ENCODE assay signal across 19 cellular contexts in the genomic region with DNA sequence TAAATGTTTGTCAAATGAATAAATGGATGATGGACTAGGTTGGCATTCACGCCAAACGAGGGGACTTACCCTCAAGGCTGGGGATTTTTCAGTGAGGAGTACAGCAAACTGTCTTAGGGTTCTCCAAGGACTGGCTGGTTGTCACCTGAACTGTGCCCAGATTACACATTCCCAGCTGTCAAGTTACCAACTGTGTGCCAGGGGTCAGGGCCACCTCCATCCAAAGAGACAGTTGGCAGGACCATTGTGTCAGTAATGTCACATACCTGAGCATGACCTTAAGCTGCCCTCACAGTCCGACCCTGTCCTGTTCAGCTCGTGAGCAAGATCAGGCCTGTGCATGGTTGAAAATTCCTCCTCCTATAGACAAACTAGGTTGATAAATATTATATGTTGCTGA.
DNase-seq lines count a peak whose midpoint lies in the region; ATAC-seq, FAIRE-seq and TF ChIP-seq lines count a peak whose summit lies in the region.
"Had no signal": no experiment of that assay in that cellular context is flagged by ENCODE, and none has a peak within 500 bp of the region (broad histone marks: within the 10 kb centered on the region; RNA-seq: fewer than 3 reads in every experiment).

No MANE protein-coding gene starts in this region.

- TF ChIP-seq EP300 in HepG2 (IDR thresholded peaks at IDR 0.05; ENCODE audit: low read depth in 2 of 2, low read length in 2 of 2), result no peak
- no peak for TF ChIP-seq EP300 in HepG2 (CRISPR knock-in tag; IDR thresholded peaks at IDR 0.05; ENCODE audit: borderline replicate concordance)

- TF ChIP-seq CTCF in liver (IDR thresholded peaks at IDR 0.05; ENCODE audit: low read depth, low read length, missing input control) (no peak), HepG2 (CRISPR knock-in tag; IDR thresholded peaks at IDR 0.05) (no peak), OCI-LY1 (IDR thresholded peaks at IDR 0.05; ENCODE audit: low read length) (no peak), PC-3 (conservative IDR thresholded peaks at IDR 0.05; ENCODE audit: low read depth, low read length) (no peak)

- FAIRE-seq in HepG2 (lab: Jason Lieb, UNC), result no peak
- FAIRE-seq: A204.1, D721Med, G401.6 had no signal

- TF ChIP-seq RAD21 in liver (IDR thresholded peaks at IDR 0.05) (peak in 1 of 2 donors; percentile 26), HepG2 (CRISPR knock-in tag; IDR thresholded peaks at IDR 0.05) (no peak)

- H3K27me3 ChIP-seq in liver (ENCODE audit: control insufficient read depth in 4 of 4, insufficient read depth in 4 of 4, low read length in 3 of 4), result peaks cover 0 to 2% (median 0%) of the 10 kb centered on the region in 4 donors
- H3K27me3 ChIP-seq in HepG2 (ENCODE audit: control insufficient read depth in 1 of 2, insufficient read depth in 2 of 2, low read length in 2 of 2), result no peaks in the 10 kb centered on the region
- no peaks in the 10 kb centered on the region for H3K27me3 ChIP-seq in OCI-LY1 (ENCODE audit: insufficient read depth, low read length)
- no peaks in the 10 kb centered on the region for H3K27me3 ChIP-seq in PC-3 (ENCODE audit: low read length)

- H4K20me1 ChIP-seq in HepG2 (ENCODE audit: insufficient read depth, low read length) (no peaks in the 10 kb centered on the region), OCI-LY1 (ENCODE audit: insufficient read depth, low read length) (no peaks in the 10 kb centered on the region), PC-3 (ENCODE audit: low read length) (no peaks in the 10 kb centered on the region)

- ATAC-seq in HepG2 (no peak), PC-3 (no peak)
- ATAC-seq: HCT116 had no signal

- POLR2A ChIA-PET in HepG2 (lab: Yijun Ruan, JAX), result no interaction called here
- POLR2A ChIA-PET in PC-3 (lab: Charles Lee; ENCODE audit: unreplicated experiment), result no interaction called here

- H3K79me2 ChIP-seq in HepG2 (ENCODE audit: insufficient read depth, low read length), result no peaks in the 10 kb centered on the region
- H3K79me2 ChIP-seq in OCI-LY1 (ENCODE audit: insufficient read depth, low read length), result no peaks in the 10 kb centered on the region
- H3K79me2 ChIP-seq in PC-3 (ENCODE audit: low read length), result no peaks in the 10 kb centered on the region

- H2AFZ ChIP-seq in HepG2 (ENCODE audit: low read length) (no peak overlapping the region), OCI-LY1 (ENCODE audit: low read length) (no peak overlapping the region), PC-3 (ENCODE audit: low read length) (no peak overlapping the region)

- BruUV-seq in HepG2 (replicated peaks; lab: Mats Ljungman, UMichigan), result no TSS peak
- BruUV-seq in PC-3 (replicated peaks; lab: Mats Ljungman, UMichigan), result no TSS peak

- H3K9ac ChIP-seq in liver (ENCODE audit: low read depth in 1 of 2, low read length in 2 of 2) (no peak overlapping the region), HepG2 (ENCODE audit: insufficient read depth, low read depth, low read length) (no peak overlapping the region), OCI-LY1 (ENCODE audit: low read length) (no peak overlapping the region), PC-3 (ENCODE audit: low read length) (no peak overlapping the region)

- H3F3A ChIP-seq in OCI-LY1 (ENCODE audit: insufficient read depth, low read length) (no peaks in the 10 kb centered on the region), PC-3 (ENCODE audit: low read length, unreplicated experiment) (no peaks in the 10 kb centered on the region)

- H3K4me1 ChIP-seq in liver (ENCODE audit: control insufficient read depth in 4 of 4, insufficient read depth in 4 of 4, low read length in 3 of 4), result peaks cover 7 to 32% (median 27%) of the 10 kb centered on the region in 4 donors
- peaks cover 14% of the 10 kb centered on the region for H3K4me1 ChIP-seq in HepG2 (ENCODE audit: insufficient read depth, low read length)
- peaks cover 57% of the 10 kb centered on the region for H3K4me1 ChIP-seq in OCI-LY1 (ENCODE audit: insufficient read depth, low read length, severe bottlenecking)
- no peaks in the 10 kb centered on the region for H3K4me1 ChIP-seq in PC-3 (ENCODE audit: insufficient read depth, low read length)
- H3K4me1 ChIP-seq: Caco-2 had no signal

- H3K36me3 ChIP-seq in liver (ENCODE audit: control insufficient read depth in 4 of 4, insufficient read depth in 3 of 4, low read depth in 1 of 4, low read length in 3 of 4), result no peaks in the 10 kb centered on the region
- no peaks in the 10 kb centered on the region for H3K36me3 ChIP-seq in HepG2 (replicated peaks in 1 of 2; ENCODE audit: control insufficient read depth in 1 of 2, insufficient read depth in 2 of 2, low read length in 2 of 2)
- H3K36me3 ChIP-seq in OCI-LY1 (ENCODE audit: insufficient read depth, low read length), result no peaks in the 10 kb centered on the region
- no peaks in the 10 kb centered on the region for H3K36me3 ChIP-seq in PC-3 (ENCODE audit: low read depth, low read length)

- no peak overlapping the region for H3K27ac ChIP-seq in liver (ENCODE audit: low read depth in 1 of 2, low read length in 2 of 2)
- H3K27ac ChIP-seq in HepG2 (ENCODE audit: extremely low read length, insufficient read depth, low read length), result no peak overlapping the region
- H3K27ac ChIP-seq in OCI-LY1 (ENCODE audit: low read depth, low read length, poor library complexity, severe bottlenecking), result peak overlapping the region; percentile 79
- no peak overlapping the region for H3K27ac ChIP-seq in PC-3 (ENCODE audit: low read length)
- H3K27ac ChIP-seq: C4-2B had no signal

- H3K9me3 ChIP-seq in liver (ENCODE audit: control insufficient read depth in 4 of 4, low read length in 3 of 4), result peaks cover 0 to 6% (median under 1%) of the 10 kb centered on the region in 4 donors
- no peaks in the 10 kb centered on the region for H3K9me3 ChIP-seq in HepG2 (ENCODE audit: low read length)
- no peaks in the 10 kb centered on the region for H3K9me3 ChIP-seq in OCI-LY1 (ENCODE audit: low read length)
- no peaks in the 10 kb centered on the region for H3K9me3 ChIP-seq in PC-3 (ENCODE audit: low read length)
- H3K9me3 ChIP-seq: Caco-2 had no signal

- in situ Hi-C loops in HepG2 (cut with HindIII; ENCODE audit: extremely low pct_ligation_motif_present, low pct_unique_long_range_greater_than_20kb), result no loop called here

- H3K4me2 ChIP-seq in HepG2 (ENCODE audit: low read depth, low read length) (no peak overlapping the region), OCI-LY1 (ENCODE audit: low read length) (no peak overlapping the region; the same call in 1 of the 2 replicates), PC-3 (ENCODE audit: low read length) (no peak overlapping the region)

- 57% methylated on average over 4 of the region's 4 CpGs for WGBS in liver
- WGBS in HepG2 (ENCODE audit: low lambda C conversion rate), result 83% methylated on average over 1 of the region's 4 CpGs

- intact Hi-C loops in HepG2 (cut with micrococcal nuclease; ENCODE audit: unreplicated experiment), result no loop called here
- intact Hi-C loops in PC-3 (cut with micrococcal nuclease), result no loop called here

- DNase-seq in HepG2 (ENCODE audit: low spot score), result no peak
- peak; percentile 54 for DNase-seq in myocyte (ENCODE audit: low read depth)
- DNase-seq in HPDE6-E6E7 (ENCODE audit: extremely low spot score), result no peak
- DNase-seq in PC-3, result no peak
- no peak for DNase-seq in AG08396 (ENCODE audit: low spot score)
- DNase-seq: ACHN; AML-193; Caco-2; CD4-positive, alpha-beta T cell; GOT3; H7; HFFc6 had no signal

- H3K4me3 ChIP-seq in liver (ENCODE audit: low read depth in 1 of 3, low read length in 3 of 3) (no peak overlapping the region), HepG2 (replicated peaks in 1 of 3; ENCODE audit: insufficient read depth in 1 of 3, low read depth in 2 of 3, low read length in 3 of 3) (no peak overlapping the region), OCI-LY1 (ENCODE audit: low read depth, low read length, poor library complexity, severe bottlenecking) (no peak overlapping the region), PC-3 (ENCODE audit: low read length) (no peak overlapping the region)

- TF ChIP-seq POLR2A in HepG2 (IDR thresholded peaks at IDR 0.05; ENCODE audit: insufficient read depth in 1 of 2, low read depth in 2 of 2, low read length in 2 of 2), result no peak

- CTCF ChIA-PET in HepG2 (lab: Yijun Ruan, JAX; ENCODE audit: low intra/inter-chr PET ratio, low total read pairs), result no interaction called here
- CTCF ChIA-PET in PC-3 (lab: Charles Lee), result no interaction called here

- no peaks in the 10 kb centered on the region for H3K9me2 ChIP-seq in OCI-LY1 (ENCODE audit: low read depth, low read length)
- no peaks in the 10 kb centered on the region for H3K9me2 ChIP-seq in PC-3 (replicated peaks; ENCODE audit: low read length)

TF ChIP-seq in liver, 16 proteins besides CTCF, POLR2A, EP300 and RAD21 (continues in another document):
- TF ChIP-seq JUND (IDR thresholded peaks at IDR 0.05) (peak in 1 of 2 donors; percentile 50), HNF4A (conservative IDR thresholded peaks at IDR 0.05) (peak; percentile 82), RXRA (IDR thresholded peaks at IDR 0.05) (peak; percentile 86 to 89), FOXA1 (IDR thresholded peaks at IDR 0.05) (no peak), HNF4G (IDR thresholded peaks at IDR 0.05) (no peak)
- TF ChIP-seq, protein P1, sequence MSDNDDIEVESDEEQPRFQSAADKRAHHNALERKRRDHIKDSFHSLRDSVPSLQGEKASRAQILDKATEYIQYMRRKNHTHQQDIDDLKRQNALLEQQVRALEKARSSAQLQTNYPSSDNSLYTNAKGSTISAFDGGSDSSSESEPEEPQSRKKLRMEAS (IDR thresholded peaks at IDR 0.05), result peak; percentile 38

TF ChIP-seq in HepG2, 621 proteins besides CTCF, POLR2A, EP300 and RAD21 (continues in another document):
- TF ChIP-seq HNF4G (IDR thresholded peaks at IDR 0.05; ENCODE audit: borderline replicate concordance, low read depth, low read length), result no peak
- TF ChIP-seq HNF4G (CRISPR knock-in tag; IDR thresholded peaks at IDR 0.05; ENCODE audit: borderline replicate concordance, low read depth), result no peak
- TF ChIP-seq MTF1 (CRISPR knock-in tag; IDR thresholded peaks at IDR 0.05), result no peak
- no peak for TF ChIP-seq ZNF569 (CRISPR knock-in tag; IDR thresholded peaks at IDR 0.05; ENCODE audit: borderline replicate concordance)
- TF ChIP-seq, protein P2, sequence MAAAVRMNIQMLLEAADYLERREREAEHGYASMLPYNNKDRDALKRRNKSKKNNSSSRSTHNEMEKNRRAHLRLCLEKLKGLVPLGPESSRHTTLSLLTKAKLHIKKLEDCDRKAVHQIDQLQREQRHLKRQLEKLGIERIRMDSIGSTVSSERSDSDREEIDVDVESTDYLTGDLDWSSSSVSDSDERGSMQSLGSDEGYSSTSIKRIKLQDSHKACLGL (CRISPR knock-in tag; IDR thresholded peaks at IDR 0.05), result no peak
- TF ChIP-seq FOXO1 (CRISPR knock-in tag; IDR thresholded peaks at IDR 0.05), result no peak
- no peak for TF ChIP-seq EZH2 (conservative IDR thresholded peaks at IDR 0.05; ENCODE audit: low read depth, low read length)
